Comparison of ENCODE assay signal across 8 cellular contexts in genomic region chr5:132414634-132415377, GRCh38. TPM values are rescaled to one million over a fixed set of nuclear protein-coding genes. Genes with fewer than 3 reads are reported as not detected.
DNase-seq lines count a peak whose midpoint lies in the region; ATAC-seq and TF ChIP-seq lines count a peak whose summit lies in the region.

No MANE protein-coding gene starts in this region.

- peaks cover 37% of the 10 kb centered on the region for H3K36me3 ChIP-seq in DND-41 (ENCODE audit: insufficient read depth, low read length)

- H3K27ac ChIP-seq in DND-41 (ENCODE audit: low read length): peak overlapping the region; percentile 99

- H2AFZ ChIP-seq in DND-41 (ENCODE audit: low read depth, low read length): no peak overlapping the region

- CTCF ChIA-PET in HEK293T (lab: Yijun Ruan, JAX): no interaction called here

- no peaks in the 10 kb centered on the region for H3K9me3 ChIP-seq in DND-41 (ENCODE audit: insufficient read depth, low read length, severe bottlenecking)

- POLR2A ChIA-PET in HEK293T (lab: Yijun Ruan, JAX): interaction anchor here (0.9 to 1.7 kb wide), 3 partner anchors 76 to 121 kb away, joined by 4 to 6 read pairs (median 5); partner anchors contain the start of genes IRF1 and SLC22A4

- no peaks in the 10 kb centered on the region for H3K9me3 Mint-ChIP-seq in natural killer cell treated with Interleukin-12 subunit alpha and Interleukin-12 subunit beta and Interleukin-15 and Interleukin-18, amount 100 ng/mL, for 72 hours

- H3K4me3 Mint-ChIP-seq in natural killer cell treated with Interleukin-12 subunit alpha and Interleukin-12 subunit beta and Interleukin-15 and Interleukin-18, amount 100 ng/mL, for 72 hours: peak overlapping the region; percentile 96

- peak overlapping the region; percentile 98 for H3K9ac ChIP-seq in DND-41 (ENCODE audit: low read depth, low read length)

- no peaks in the 10 kb centered on the region for H3K27me3 ChIP-seq in DND-41 (ENCODE audit: insufficient read depth, low read length, poor library complexity)

- DNase-seq in DND-41 (no peak), M059J (ENCODE audit: low read depth) (peak; percentile 93), cardiac fibroblast (ENCODE audit: low read depth in 2 of 2) (peak; percentile 72 to 75), NCI-H82 treated with DMSO at 0.1 percent for 48 hours (lab: John Stamatoyannopoulos, UW; ENCODE audit: unreplicated experiment) (no peak), cerebellar nuclear complex (lab: John Stamatoyannopoulos, UW) (no peak), HEK293T (ENCODE audit: extremely low spot score) (no peak)
- DNase-seq in natural killer cell treated with Interleukin-12 subunit alpha and Interleukin-12 subunit beta and Interleukin-15 and Interleukin-18, amount 100 ng/mL, for 72 hours (ENCODE audit: low spot score): no peak

- peaks cover 13% of the 10 kb centered on the region for H3K36me3 Mint-ChIP-seq in natural killer cell treated with Interleukin-12 subunit alpha and Interleukin-12 subunit beta and Interleukin-15 and Interleukin-18, amount 100 ng/mL, for 72 hours

- peak overlapping the region; percentile 99 to 100 for H3K27ac Mint-ChIP-seq in natural killer cell treated with Interleukin-12 subunit alpha and Interleukin-12 subunit beta and Interleukin-15 and Interleukin-18, amount 100 ng/mL, for 72 hours

- H3K27me3 Mint-ChIP-seq in natural killer cell treated with Interleukin-12 subunit alpha and Interleukin-12 subunit beta and Interleukin-15 and Interleukin-18, amount 100 ng/mL, for 72 hours: no peaks in the 10 kb centered on the region

- peaks cover 71 to 79% of the 10 kb centered on the region in 2 donors for H3K4me1 Mint-ChIP-seq in natural killer cell treated with Interleukin-12 subunit alpha and Interleukin-12 subunit beta and Interleukin-15 and Interleukin-18, amount 100 ng/mL, for 72 hours (ENCODE audit: low read depth in 2 of 2)

- peaks cover 100% of the 10 kb centered on the region for H3K79me2 ChIP-seq in DND-41 (ENCODE audit: insufficient read depth, low read length)

- TF ChIP-seq CTCF in DND-41 (IDR thresholded peaks at IDR 0.05; ENCODE audit: borderline replicate concordance, extremely low read depth, low read length, poor library complexity, severe bottlenecking) (no peak), cardiac fibroblast (IDR thresholded peaks at IDR 0.05; ENCODE audit: low read depth, low read length) (no peak)

- peaks cover 71% of the 10 kb centered on the region for H3K4me1 ChIP-seq in DND-41 (ENCODE audit: insufficient read depth, low read length)

- no peak for ATAC-seq in DND-41 (ENCODE audit: insufficient read depth, low read depth)
- ATAC-seq in natural killer cell treated with Interleukin-12 subunit alpha and Interleukin-12 subunit beta and Interleukin-15 and Interleukin-18, amount 100 ng/mL, for 72 hours: no peak
- no peak for ATAC-seq in GM19023 (IDR thresholded peaks at IDR 0.05; ENCODE audit: unreplicated experiment)

- H3K4me2 ChIP-seq in DND-41 (ENCODE audit: insufficient read depth, low read length): peak overlapping the region; percentile 80

- H4K20me1 ChIP-seq in DND-41 (ENCODE audit: insufficient read depth, low read length): no peaks in the 10 kb centered on the region

- H3K4me3 ChIP-seq in DND-41 (ENCODE audit: low read depth in 1 of 2, low read length in 2 of 2) (peak overlapping the region; percentile 13 to 83; a peak in 3 of 4 replicates), cardiac fibroblast (replicated peaks in 1 of 2; ENCODE audit: low read depth in 2 of 2, low read length in 2 of 2) (no peak overlapping the region)

TF ChIP-seq in HEK293T, 16 proteins besides CTCF, POLR2A, EP300 and RAD21:
- TF ChIP-seq FOXM1 (IDR thresholded peaks at IDR 0.05; ENCODE audit: borderline replicate concordance): no peak
- no peak for TF ChIP-seq ZNF384 (IDR thresholded peaks at IDR 0.05)

RNA-seq across cellular contexts. Expression of gene SLC22A5, which starts 45.3 kb away (rescaled TPM):
- 3.7 and 4.5 TPM in 2 replicates for total RNA-seq in M059J (2014; rRNA removed; shearing (Covaris generic))
- total RNA-seq in natural killer cell treated with Interleukin-12 subunit alpha and Interleukin-12 subunit beta and Interleukin-15 and Interleukin-18, amount 100 ng/mL, for 72 hours: 1 to 10 TPM; 3.5 to 6.4 TPM

Comparison
In these comparisons a context has a peak if more than half of its experiments do, and no peak if none do; other contexts are left out.
1. DNase-seq: peak in M059J (single experiment) and cardiac fibroblast (2 of 2); none in DND-41 (single experiment), natural killer cell treated with Interleukin-12 subunit alpha and Interleukin-12 subunit beta and Interleukin-15 and Interleukin-18, amount 100 ng/mL, for 72 hours (single experiment), NCI-H82 treated with DMSO at 0.1 percent for 48 hours (single experiment), cerebellar nuclear complex (0 of 2) and HEK293T (single experiment).
2. H3K4me3 ChIP-seq: peak in DND-41 (2 of 2); none in cardiac fibroblast (0 of 2).